Comparison of ENCODE assay signal across 1 cellular context in the genomic region with DNA sequence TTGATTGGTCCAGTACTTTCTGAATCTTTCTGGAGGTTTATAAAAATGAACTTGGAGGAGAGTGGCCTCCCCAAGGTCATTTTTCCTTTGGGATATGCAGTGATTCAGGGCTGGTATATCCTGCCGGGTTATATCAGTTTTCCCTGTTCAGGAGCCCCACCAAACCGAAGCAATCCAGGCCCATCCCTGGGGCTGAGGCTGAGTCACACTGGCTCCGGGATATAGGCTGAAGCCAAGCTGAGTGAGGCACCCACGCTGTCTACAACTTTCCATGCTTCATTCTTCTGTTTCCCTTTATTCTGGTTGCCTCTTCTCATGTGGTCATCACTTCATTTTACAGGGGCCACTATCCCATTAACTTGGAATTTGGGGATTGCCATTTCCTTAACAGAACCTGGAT.
A peak's percentile ranks its signal among the peaks of the same experiment; 100 is the strongest.
TF ChIP-seq lines count a peak whose summit lies in the region.

No MANE protein-coding gene starts in this region.

TF ChIP-seq in SK-N-SH, 30 proteins besides CTCF, POLR2A, EP300 and RAD21 (continued from another document):
- 0 out of 2 replicates have a peak, but pooled peaks have one; percentile 5 for TF ChIP-seq NFIC (IDR thresholded peaks at IDR 0.05; ENCODE audit: borderline replicate concordance)
